In genomic region chr2:183035954-183036669, GRCh38 we compare ENCODE assay signal across 1 cellular context.
TF ChIP-seq lines count a peak whose summit lies in the region.

No MANE protein-coding gene starts in this region.

TF ChIP-seq in endothelial cell of umbilical vein, 7 proteins besides CTCF, POLR2A, EP300 and RAD21 (continued from another document):
- TF ChIP-seq MAX (IDR thresholded peaks at IDR 0.05; ENCODE audit: insufficient read depth, insufficient read length) (no peak), MYC (IDR thresholded peaks at IDR 0.05; ENCODE audit: low read depth, low read length) (no peak), GATA2 (IDR thresholded peaks at IDR 0.05; ENCODE audit: insufficient read depth, insufficient read length, low read depth, low read length) (no peak)
TF ChIP-seq in endothelial cell of umbilical vein: peak in this region for 0.
